ENCODE assay signal across 14 cellular contexts in the genomic region with DNA sequence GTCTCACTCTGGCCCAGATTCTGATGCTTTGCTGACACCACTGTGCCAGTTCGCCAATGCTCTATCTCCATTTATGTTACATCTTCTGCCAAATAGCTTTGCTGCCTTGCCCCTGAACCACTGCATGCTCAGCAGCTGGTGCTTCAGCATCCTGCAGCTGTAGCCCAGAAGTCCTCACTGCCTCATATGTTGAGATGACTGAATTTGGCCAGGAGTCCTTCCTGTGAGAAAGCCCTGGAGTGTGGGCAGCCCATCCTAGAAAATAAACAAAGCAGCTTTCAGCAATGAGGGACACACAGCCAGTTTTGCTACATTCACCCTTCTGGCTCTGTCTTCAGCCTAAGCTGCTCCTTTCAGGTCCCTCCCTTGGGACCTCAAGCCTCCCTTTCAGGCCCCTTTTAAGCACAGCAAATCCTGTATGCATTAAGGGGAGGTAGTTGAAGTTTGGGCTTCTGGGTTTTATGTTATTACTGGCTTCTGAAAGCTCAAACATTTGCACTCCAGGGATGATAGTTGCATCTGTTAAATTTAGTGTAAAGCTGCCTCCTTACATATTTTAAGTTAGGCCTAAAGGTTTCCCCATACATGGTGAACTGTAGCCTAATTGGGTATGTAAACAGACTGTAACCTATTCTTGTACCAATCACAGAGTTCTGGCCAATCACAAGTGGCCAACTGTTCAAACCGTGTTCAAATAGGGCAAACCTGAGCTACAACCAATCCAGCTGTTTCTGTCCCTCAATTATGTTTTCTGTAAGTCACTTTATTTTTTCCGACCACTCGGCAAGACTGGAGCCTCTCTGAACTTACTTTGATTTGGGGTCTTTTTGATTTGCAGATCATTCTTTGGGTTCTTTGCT. TPM values are rescaled to one million over a fixed set of nuclear protein-coding genes. Genes with fewer than 3 reads are reported as not detected.
A peak's percentile ranks its signal among the peaks of the same experiment; 100 is the strongest.
DNase-seq lines count a peak whose midpoint lies in the region; FAIRE-seq and TF ChIP-seq lines count a peak whose summit lies in the region.
"Had no signal": no experiment of that assay in that cellular context is flagged by ENCODE, and none has a peak within 500 bp of the region (broad histone marks: within the 10 kb centered on the region; RNA-seq: fewer than 3 reads in every experiment).

No MANE protein-coding gene starts in this region.

- H3F3A ChIP-seq in DOHH2 (ENCODE audit: control insufficient read depth, insufficient read depth) = no peaks in the 10 kb centered on the region

- no peak for TF ChIP-seq CTCF in DOHH2 (IDR thresholded peaks at IDR 0.05; ENCODE audit: low read depth, low read length, poor library complexity, severe bottlenecking)
- no peak for TF ChIP-seq CTCF in keratinocyte (optimal IDR thresholded peaks at IDR 0.05 in 1 of 3, IDR thresholded peaks at IDR 0.05 in 1 of 3, conservative IDR thresholded peaks at IDR 0.05 in 1 of 3; ENCODE audit: extremely low read depth in 1 of 3, insufficient read depth in 2 of 3, low read length in 3 of 3)

- no peak overlapping the region for H3K9ac ChIP-seq in keratinocyte (ENCODE audit: control insufficient read depth, extremely low read depth, insufficient read depth, low read length)

- in situ Hi-C loops in SK-MEL-5 (cut with HindIII; ENCODE audit: low pct_unique_long_range_greater_than_20kb, low sequenced_read_pairs) (no loop called here), KBM-7 (cut with MboI; ENCODE audit: low pct_unique_long_range_greater_than_20kb, low sequenced_read_pairs) (no loop called here)

- H3K4me1 ChIP-seq in DOHH2 (ENCODE audit: control insufficient read depth, low read length) (peaks cover 39% of the 10 kb centered on the region), keratinocyte (ENCODE audit: control insufficient read depth, extremely low read depth, insufficient read depth, low read length) (peaks cover 12% of the 10 kb centered on the region)

- dilution Hi-C loops in keratinocyte (cut with MboI; ENCODE audit: extremely low pct_ligation_motif_present, low sequenced_read_pairs) = no loop called here

- H2AFZ ChIP-seq in keratinocyte (ENCODE audit: control insufficient read depth, low read length) = peak overlapping the region; percentile 5

- FAIRE-seq in keratinocyte (lab: Jason Lieb, UNC) (no peak), HTR-8/SVneo (lab: Jason Lieb, UNC) (no peak)
- FAIRE-seq: D721Med had no signal

- no peak overlapping the region for H3K4me3 ChIP-seq in DOHH2 (ENCODE audit: low read length)
- H3K4me3 ChIP-seq in keratinocyte (ENCODE audit: control insufficient read depth in 2 of 3, extremely low read depth in 1 of 3, insufficient read depth in 2 of 3, low read depth in 1 of 3, low read length in 3 of 3) = no peak overlapping the region
- H3K4me3 ChIP-seq: thyroid gland had no signal

- H3K27ac ChIP-seq in DOHH2 (ENCODE audit: low read depth, low read length) (no peak overlapping the region), keratinocyte (ENCODE audit: control insufficient read depth, insufficient read depth, low read length) (no peak overlapping the region)
- H3K27ac ChIP-seq: thyroid gland had no signal

- DNase-seq in AG20443 (ENCODE audit: low spot score) (peak; percentile 51), SK-MEL-5 (ENCODE audit: low read depth, low spot score) (peak; percentile 12), keratinocyte (ENCODE audit: low read depth, low spot score) (no peak), HTR-8/SVneo (ENCODE audit: insufficient read length, low spot score) (no peak), KBM-7 (no peak), dermis blood vessel endothelial cell (no peak)
- DNase-seq in NK-92 treated with Interleukin-12 subunit alpha and Interleukin-12 subunit beta, amount 100 ng/mL, for 24 hours (lab: John Stamatoyannopoulos, UW) = no peak
- DNase-seq: activated naive CD4-positive, alpha-beta T cell treated with anti-CD3 and anti-CD28 coated beads, Interleukin-2, amount 50 U/mL, for 16 hours; effector memory CD8-positive, alpha-beta T cell; NCI-H1048; stimulated activated CD4-positive, alpha-beta T cell treated with anti-CD3 and anti-CD28 coated beads, Interleukin-4, amount 100 ng/mL, for 1 hour; thyroid gland had no signal

- H3K36me3 ChIP-seq in DOHH2 (ENCODE audit: control insufficient read depth, low read length) = peaks cover 28% of the 10 kb centered on the region
- peaks cover 0 to 7% of the 10 kb centered on the region in 2 experiments for H3K36me3 ChIP-seq in keratinocyte (ENCODE audit: control insufficient read depth in 2 of 2, extremely low read depth in 1 of 2, insufficient read depth in 2 of 2, low read length in 2 of 2)
- H3K36me3 ChIP-seq: thyroid gland had no signal

- H4K20me1 ChIP-seq in DOHH2 (ENCODE audit: control insufficient read depth, insufficient read depth, low read depth, low read length) = peaks cover 19% of the 10 kb centered on the region; the same call in 1 of the 2 replicates
- peaks cover 12% of the 10 kb centered on the region for H4K20me1 ChIP-seq in keratinocyte (ENCODE audit: control insufficient read depth, extremely low read depth, insufficient read depth, low read length)

- H3K9me3 ChIP-seq in DOHH2 (ENCODE audit: control insufficient read depth, insufficient read depth, low read length) = no peaks in the 10 kb centered on the region
- H3K9me3 ChIP-seq in keratinocyte (ENCODE audit: control insufficient read depth, low read depth, low read length) = no peaks in the 10 kb centered on the region
- H3K9me3 ChIP-seq: thyroid gland had no signal

- no peaks in the 10 kb centered on the region for H3K9me1 ChIP-seq in keratinocyte (ENCODE audit: control insufficient read depth, extremely low read depth, insufficient read depth, low read length)

- H3K79me2 ChIP-seq in DOHH2 (ENCODE audit: control insufficient read depth, low read length) (peaks cover 40% of the 10 kb centered on the region), keratinocyte (ENCODE audit: control insufficient read depth, insufficient read depth, low read length) (peaks cover 30% of the 10 kb centered on the region)

- H3K27me3 ChIP-seq in DOHH2 (ENCODE audit: control insufficient read depth, low read length) (no peaks in the 10 kb centered on the region; the same call in 1 of the 2 replicates), keratinocyte (ENCODE audit: control insufficient read depth, extremely low read depth, insufficient read depth, low read length) (no peaks in the 10 kb centered on the region)
- H3K27me3 ChIP-seq: thyroid gland had no signal

- H3K4me2 ChIP-seq in DOHH2 (ENCODE audit: low read length) (peak overlapping the region; percentile 26), keratinocyte (ENCODE audit: control insufficient read depth, extremely low read depth, insufficient read depth, low read depth, low read length) (no peak overlapping the region)

- H3K9me2 ChIP-seq in DOHH2 (replicated peaks; ENCODE audit: control insufficient read depth, low read length) = no peaks in the 10 kb centered on the region

RNA-seq across cellular contexts. Expression of gene TMEM165, which starts 2.1 kb away (rescaled TPM):
- 112 and 117 TPM in 2 replicates for total RNA-seq in SK-MEL-5 (2014; rRNA removed; shearing (Covaris generic))
- 113 and 146 TPM in 2 replicates for polyA plus RNA-seq in SK-MEL-5 (2015; cell fraction: cytosol; rRNA removed)
- 71.9 and 124 TPM in 2 replicates for polyA plus RNA-seq in SK-MEL-5 (2015; cell fraction: nucleus; rRNA removed)
- 71.8 to 144 TPM (median 132 TPM) in 3 replicates for polyA plus RNA-seq in keratinocyte
- 80.5 TPM for polyA plus RNA-seq in keratinocyte (2011; ENCODE audit: low read depth)
- 45.7 and 71.7 TPM in 2 replicates for polyA plus RNA-seq in keratinocyte (2011; cell fraction: cytosol; rRNA removed)
- polyA plus RNA-seq in keratinocyte (2011; cell fraction: nucleus; rRNA removed) = 133 and 164 TPM in 2 replicates
- polyA plus RNA-seq in keratinocyte (2012; ENCODE audit: low replicate concordance) = 50.8 and 60.0 TPM in 2 replicates
- 76.7 to 140 TPM (median 112 TPM) in 3 replicates for polyA minus RNA-seq in keratinocyte
- polyA minus RNA-seq in keratinocyte (2011; cell fraction: cytosol; rRNA and poly(A)+ RNA removed) = 61.6 TPM
- polyA minus RNA-seq in keratinocyte (2011; cell fraction: nucleus; rRNA and poly(A)+ RNA removed) = 77.6 and 125 TPM in 2 replicates
- total RNA-seq in dermis blood vessel endothelial cell = 129 and 169 TPM in 2 replicates

RNA-seq across cellular contexts. Expression of gene SRD5A3, which starts 47.6 kb away (rescaled TPM):
- total RNA-seq in SK-MEL-5 (2014; rRNA removed; shearing (Covaris generic)) = 37.1 and 37.8 TPM in 2 replicates
- 13.0 and 22.4 TPM in 2 replicates for polyA plus RNA-seq in SK-MEL-5 (2015; cell fraction: cytosol; rRNA removed)
- 2.0 and 2.8 TPM in 2 replicates for polyA plus RNA-seq in SK-MEL-5 (2015; cell fraction: nucleus; rRNA removed)
- 7.3 to 15.9 TPM (median 15.6 TPM) in 3 replicates for polyA plus RNA-seq in keratinocyte
- 3.5 TPM for polyA plus RNA-seq in keratinocyte (2011; ENCODE audit: low read depth)
- 9.0 and 17.5 TPM in 2 replicates for polyA plus RNA-seq in keratinocyte (2011; cell fraction: cytosol; rRNA removed)
- polyA plus RNA-seq in keratinocyte (2011; cell fraction: nucleus; rRNA removed) = 6.5 and 9.2 TPM in 2 replicates
- polyA plus RNA-seq in keratinocyte (2012; ENCODE audit: low replicate concordance) = 8.4 and 13.9 TPM in 2 replicates
- 7.5 to 15.1 TPM (median 14.3 TPM) in 3 replicates for polyA minus RNA-seq in keratinocyte
- 12.1 TPM for polyA minus RNA-seq in keratinocyte (2011; cell fraction: cytosol; rRNA and poly(A)+ RNA removed)
- polyA minus RNA-seq in keratinocyte (2011; cell fraction: nucleus; rRNA and poly(A)+ RNA removed) = 2.0 and 4.7 TPM in 2 replicates
- total RNA-seq in dermis blood vessel endothelial cell = 9.2 and 12.7 TPM in 2 replicates

Comparison
In these comparisons a context has a peak if more than half of its experiments do, and no peak if none do; other contexts are left out.
1. DNase-seq: peak in AG20443 (single experiment) and SK-MEL-5 (single experiment); none in keratinocyte (single experiment), HTR-8/SVneo (single experiment), KBM-7 (single experiment), dermis blood vessel endothelial cell (single experiment) and NK-92 treated with Interleukin-12 subunit alpha and Interleukin-12 subunit beta, amount 100 ng/mL, for 24 hours (single experiment).